In the genomic region with DNA sequence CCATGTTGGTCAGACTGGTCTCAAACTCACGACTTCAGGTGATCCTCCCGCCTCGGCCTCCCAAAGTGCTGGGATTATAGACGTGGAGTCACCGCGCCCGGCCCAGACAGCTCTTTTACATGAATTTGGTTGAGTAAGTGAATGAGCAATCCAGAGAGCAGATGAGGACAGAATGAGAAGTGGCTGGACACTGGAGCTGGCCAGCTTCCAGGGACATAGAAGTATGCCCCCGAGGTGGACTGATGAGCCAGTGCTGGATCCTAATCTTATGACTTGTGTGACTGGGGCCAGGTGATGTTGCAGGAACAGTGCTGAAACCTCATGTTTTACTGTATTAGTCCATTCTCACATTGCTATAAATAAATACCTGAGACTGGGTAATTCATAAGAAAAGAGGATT, we compare ENCODE assay signal across 20 cellular contexts. TPM values are rescaled to one million over a fixed set of nuclear protein-coding genes. Genes with fewer than 3 reads are reported as not detected.
"Had no signal": no experiment of that assay in that cellular context is flagged by ENCODE, and none has a peak within 500 bp of the region (broad histone marks: within the 10 kb centered on the region; RNA-seq: fewer than 3 reads in every experiment).

No MANE protein-coding gene starts in this region.

- H3K9me3 ChIP-seq: left ventricle myocardium inferior, neutrophil, tibial nerve, vagina had no signal

- H3K27ac Mint-ChIP-seq: activated T-helper 17 cell treated with anti-CD3 and anti-CD28 coated beads, Interleukin-2, amount 50 U/mL, for 72 hours; naive thymus-derived CD8-positive, alpha-beta T cell had no signal

- H3K4me3 Mint-ChIP-seq: activated T-helper 17 cell treated with anti-CD3 and anti-CD28 coated beads, Interleukin-2, amount 50 U/mL, for 72 hours; naive thymus-derived CD8-positive, alpha-beta T cell had no signal

- H3K79me2 ChIP-seq: hepatocyte had no signal

- H3K27me3 Mint-ChIP-seq: activated T-helper 17 cell treated with anti-CD3 and anti-CD28 coated beads, Interleukin-2, amount 50 U/mL, for 72 hours; naive thymus-derived CD8-positive, alpha-beta T cell had no signal

- H3K27ac ChIP-seq: hepatocyte, left ventricle myocardium inferior, neutrophil, tibial nerve, vagina, VCaP had no signal

- H3K9me3 Mint-ChIP-seq: activated T-helper 17 cell treated with anti-CD3 and anti-CD28 coated beads, Interleukin-2, amount 50 U/mL, for 72 hours; naive thymus-derived CD8-positive, alpha-beta T cell had no signal

- ATAC-seq: activated T-helper 17 cell treated with anti-CD3 and anti-CD28 coated beads, Interleukin-2, amount 50 U/mL, for 72 hours; naive thymus-derived CD8-positive, alpha-beta T cell had no signal

- H3K4me3 ChIP-seq: hepatocyte, left ventricle myocardium inferior, tibial nerve, vagina had no signal

- DNase-seq: activated CD4-positive, alpha-beta T cell treated with anti-CD3 and anti-CD28 coated beads for 1 hour; activated CD4-positive, alpha-beta T cell treated with anti-CD3 and anti-CD28 coated beads, Interleukin-2, amount 50 U/mL, for 48 hours; activated naive CD4-positive, alpha-beta T cell treated with Interleukin-2 at 50 U/mL for 16 hours; aorta; dermis blood vessel endothelial cell; erythroblast; left ventricle myocardium inferior; mesenchymal stem cell; naive thymus-derived CD8-positive, alpha-beta T cell; retina; stimulated activated CD4-positive, alpha-beta T cell treated with anti-CD3 and anti-CD28 coated beads, Interleukin-4, amount 100 ng/mL, for 1 hour; stimulated activated naive CD4-positive, alpha-beta T cell; substantia nigra; T-helper 9 cell had no signal

- H3K4me2 ChIP-seq: hepatocyte had no signal

- H3K4me1 ChIP-seq: left ventricle myocardium inferior, tibial nerve, vagina had no signal

- H3K36me3 ChIP-seq: left ventricle myocardium inferior, neutrophil, tibial nerve, vagina had no signal

- H2AFZ ChIP-seq: hepatocyte had no signal

- H3K4me1 Mint-ChIP-seq: activated T-helper 17 cell treated with anti-CD3 and anti-CD28 coated beads, Interleukin-2, amount 50 U/mL, for 72 hours had no signal

- H3K27me3 ChIP-seq: hepatocyte, neutrophil, tibial nerve, vagina had no signal

- H3K36me3 Mint-ChIP-seq: naive thymus-derived CD8-positive, alpha-beta T cell had no signal

RNA-seq across cellular contexts. Expression of gene KANK4, which starts 35.9 kb away (rescaled TPM):
- total RNA-seq: activated T-helper 17 cell treated with anti-CD3 and anti-CD28 coated beads, Interleukin-2, amount 50 U/mL, for 72 hours; dermis blood vessel endothelial cell; naive thymus-derived CD8-positive, alpha-beta T cell had no signal
- polyA plus RNA-seq: naive thymus-derived CD8-positive, alpha-beta T cell had no signal
